Comparison of ENCODE assay signal across 16 cellular contexts in genomic region chr11:116529681-116530080, GRCh38.
DNase-seq lines count a peak whose midpoint lies in the region; TF ChIP-seq lines count a peak whose summit lies in the region.
"Had no signal": no experiment of that assay in that cellular context is flagged by ENCODE, and none has a peak within 500 bp of the region (broad histone marks: within the 10 kb centered on the region; RNA-seq: fewer than 3 reads in every experiment).

No MANE protein-coding gene starts in this region.

- WGBS in stomach, 5 donors = 53 to 71% (median 63%) methylated on average over 5 of the region's 5 CpGs

- no peaks in the 10 kb centered on the region for H3K36me3 ChIP-seq in stomach
- H3K36me3 ChIP-seq: BLaER1 treated with 17β-estradiol and CSF1 and Interleukin-3, amounts not matched to agents 10 nM and 100 nM had no signal

- intact Hi-C loops in stomach (cut with DNase I; ENCODE audit: low total_unique reads) = no loop called here

- H3K27ac ChIP-seq in stomach = no peak overlapping the region
- H3K27ac ChIP-seq: BLaER1 treated with 17β-estradiol and CSF1 and Interleukin-3, amounts not matched to agents 10 nM and 100 nM had no signal

- peaks cover 32% of the 10 kb centered on the region for H3K27me3 Mint-ChIP-seq in nephron (ENCODE audit: low read depth)

- no peak for TF ChIP-seq EP300 in stomach (IDR thresholded peaks at IDR 0.05)

- peak overlapping the region; percentile 31 to 57 (median 46) for H3K27ac Mint-ChIP-seq in nephron
- H3K27ac Mint-ChIP-seq: B cell; CD8-positive, alpha-beta T cell; GM23338 had no signal

- peaks cover 36% of the 10 kb centered on the region for H3K4me1 Mint-ChIP-seq in nephron
- H3K4me1 Mint-ChIP-seq: B cell had no signal

- peak; percentile 76 for DNase-seq in NCI-H146 (lab: John Stamatoyannopoulos, UW)
- DNase-seq in NCI-H69 (lab: John Stamatoyannopoulos, UW) = peak; percentile 86
- DNase-seq in stomach = peak; percentile 9
- no peak for DNase-seq in GM03348 (ENCODE audit: low spot score)
- DNase-seq in NCI-H2107 (lab: John Stamatoyannopoulos, UW) = no peak
- DNase-seq in iPS-NIHi11 (ENCODE audit: low spot score) = no peak
- DNase-seq: Calu3; CD8-positive, alpha-beta T cell; DMS79 treated with DMSO at 0.1 percent for 48 hours; GF-D8; HCEC 1CT had no signal

- TF ChIP-seq CTCF in nephron (IDR thresholded peaks at IDR 0.05; ENCODE audit: unreplicated experiment in 3 of 3) (no peak), stomach (IDR thresholded peaks at IDR 0.05) (no peak)

- H3K36me3 Mint-ChIP-seq in nephron (ENCODE audit: low read depth) = no peaks in the 10 kb centered on the region
- H3K36me3 Mint-ChIP-seq: CD8-positive, alpha-beta T cell had no signal

- H3K4me3 ChIP-seq in stomach = no peak overlapping the region
- H3K4me3 ChIP-seq: BLaER1 treated with 17β-estradiol and CSF1 and Interleukin-3, amounts not matched to agents 10 nM and 100 nM; GM12878; GM23338 had no signal

- peaks cover 0 to 14% (median 9%) of the 10 kb centered on the region in 4 donors for H3K9me3 ChIP-seq in stomach

- H3K4me1 ChIP-seq in stomach = no peaks in the 10 kb centered on the region
- H3K4me1 ChIP-seq: BLaER1 treated with 17β-estradiol and CSF1 and Interleukin-3, amounts not matched to agents 10 nM and 100 nM had no signal

- H3K27me3 ChIP-seq in stomach = peaks cover 0 to 61% (median 17%) of the 10 kb centered on the region in 3 donors
- H3K27me3 ChIP-seq: BLaER1 treated with 17β-estradiol and CSF1 and Interleukin-3, amounts not matched to agents 10 nM and 100 nM had no signal

- H3K9me3 Mint-ChIP-seq in nephron = peaks cover 12% of the 10 kb centered on the region

- TF ChIP-seq POLR2A in stomach (IDR thresholded peaks at IDR 0.05) = no peak

- no peak overlapping the region for H3K4me3 Mint-ChIP-seq in nephron
- H3K4me3 Mint-ChIP-seq: B cell; CD8-positive, alpha-beta T cell; GM23338 had no signal

Comparison
In these comparisons a context has a peak if more than half of its experiments do, and no peak if none do; other contexts are left out.
1. DNase-seq: peak in NCI-H146 (single experiment), NCI-H69 (single experiment) and stomach (single experiment); none in GM03348 (single experiment), NCI-H2107 (single experiment) and iPS-NIHi11 (single experiment).